In the genomic region with DNA sequence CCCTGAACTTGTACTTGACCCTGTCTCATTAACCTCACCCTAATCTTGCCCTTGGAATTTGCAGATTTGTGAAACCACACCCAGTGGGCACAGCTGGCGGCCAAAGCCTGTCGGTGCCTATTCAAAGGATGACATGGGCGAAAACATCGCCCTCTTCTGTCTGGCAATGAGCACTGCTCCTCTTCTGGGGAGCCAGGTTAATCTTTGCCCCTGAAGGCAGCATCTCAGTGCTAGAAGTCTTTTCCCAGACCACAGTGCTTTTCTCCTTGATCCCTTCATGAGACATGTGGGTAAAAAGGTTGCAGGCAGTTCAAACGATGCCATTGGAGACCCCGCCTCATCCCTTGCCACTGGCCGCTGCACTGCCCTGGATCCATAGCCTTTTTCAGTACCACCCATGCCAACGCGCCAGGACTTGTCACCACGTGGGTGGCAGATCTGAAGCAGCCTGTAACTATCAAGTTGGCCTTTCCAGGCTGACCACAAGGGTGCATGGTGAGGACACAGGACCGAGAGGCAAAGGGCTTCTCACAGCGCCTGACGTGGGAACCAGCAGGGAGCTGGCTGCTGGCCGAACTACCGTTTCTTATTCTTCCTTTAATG, we compare ENCODE assay signal across 8 cellular contexts. TPM values are rescaled to one million over a fixed set of nuclear protein-coding genes. Genes with fewer than 3 reads are reported as not detected.
A peak's percentile ranks its signal among the peaks of the same experiment; 100 is the strongest.
DNase-seq lines count a peak whose midpoint lies in the region; ATAC-seq, FAIRE-seq and TF ChIP-seq lines count a peak whose summit lies in the region.

No MANE protein-coding gene starts in this region.

- H3K36me3 ChIP-seq in kidney (ENCODE audit: control insufficient read depth in 1 of 2, insufficient read depth in 2 of 2, low read length in 2 of 2): no peaks in the 10 kb centered on the region

- no peak overlapping the region for H3K9ac ChIP-seq in kidney (ENCODE audit: low read length in 2 of 2)

- TF ChIP-seq CTCF in WTC11 (IDR thresholded peaks at IDR 0.05) (peak; percentile 51; the same call in 1 of the 2 replicates), kidney (IDR thresholded peaks at IDR 0.05; ENCODE audit: borderline replicate concordance, extremely low read depth, insufficient read depth) (peak; percentile 82)

- peaks cover 10% of the 10 kb centered on the region for H3K4me1 Mint-ChIP-seq in WTC11

- H3K9me3 ChIP-seq in kidney (ENCODE audit: control insufficient read depth in 1 of 2, low read length in 2 of 2): no peaks in the 10 kb centered on the region

- CTCF ChIA-PET in WTC11 (lab: Charles Lee): interaction anchor here (0.6 to 3.8 kb wide), 48 partner anchors 8 to 312 kb away, joined by 3 to 118 read pairs (median 4); partner anchors contain the start of genes ABHD6, FLNB, HTD2 and PXK

- H3K4me3 Mint-ChIP-seq in WTC11: peak overlapping the region; percentile 46

- H3K27me3 Mint-ChIP-seq in WTC11 (ENCODE audit: low read depth): no peaks in the 10 kb centered on the region

- FAIRE-seq in kidney (lab: Jason Lieb, UNC): no peak

- POLR2A ChIA-PET in WTC11 (lab: Charles Lee): interaction anchor here (0.6 to 1.3 kb wide), 2 partner anchors 89 to 241 kb away, joined by 4 read pairs; partner anchors contain the start of genes HTD2 and RPP14

- H3K9me3 Mint-ChIP-seq in WTC11: no peaks in the 10 kb centered on the region

- H3K4me3 ChIP-seq in kidney (ENCODE audit: low read length in 2 of 2): no peak overlapping the region

- H3K4me1 ChIP-seq in kidney (ENCODE audit: control insufficient read depth in 1 of 2, insufficient read depth in 1 of 2, low read depth in 1 of 2, low read length in 2 of 2): peaks cover 0 to 5% of the 10 kb centered on the region in 2 donors

- ATAC-seq in WTC11 (peak; percentile 91), GM21717 (IDR thresholded peaks at IDR 0.05; ENCODE audit: unreplicated experiment) (no peak)

- intact Hi-C loops in kidney (cut with DNase I): no loop called here

- DNase-seq in DMS53 (lab: John Stamatoyannopoulos, UW): peak; percentile 79
- DNase-seq in GOT3 (lab: John Stamatoyannopoulos, UW): peak; percentile 46
- DNase-seq in NCI-H146 (lab: John Stamatoyannopoulos, UW): peak; percentile 80
- peak; percentile 78 for DNase-seq in WTC11 (ENCODE audit: low spot score)
- peak; percentile 42 for DNase-seq in central memory CD4-positive, alpha-beta T cell
- DNase-seq in kidney: peak; percentile 84
- peak; percentile 57 for DNase-seq in stimulated activated CD4-positive, alpha-beta T cell treated with anti-CD3 and anti-CD28 coated beads, Interleukin-1b, Interleukin-23, amount 100 ng/mL, for 48 hours

- H3K27ac ChIP-seq in kidney (ENCODE audit: low read depth in 2 of 2, low read length in 2 of 2): peak overlapping the region in 1 of 2 donors; percentile 20

- no peaks in the 10 kb centered on the region for H3K36me3 Mint-ChIP-seq in WTC11

- H3K27ac Mint-ChIP-seq in WTC11: peak overlapping the region; percentile 71; the same call in 1 of the 2 replicates

TF ChIP-seq in WTC11, 78 proteins besides CTCF, POLR2A, EP300 and RAD21:
- TF ChIP-seq GABPB1 (CRISPR knock-in tag; IDR thresholded peaks at IDR 0.05) (peak; percentile 29; the same call in 1 of the 2 replicates), TEAD1 (CRISPR knock-in tag; IDR thresholded peaks at IDR 0.05) (peak; percentile 60; the same call in 1 of the 2 replicates), FOXJ3 (CRISPR knock-in tag; IDR thresholded peaks at IDR 0.05; ENCODE audit: borderline replicate concordance) (no peak), NFATC4 (CRISPR knock-in tag; IDR thresholded peaks at IDR 0.05) (no peak), USF1 (CRISPR knock-in tag; IDR thresholded peaks at IDR 0.05) (peak; percentile 67)
- TF ChIP-seq, protein P1, sequence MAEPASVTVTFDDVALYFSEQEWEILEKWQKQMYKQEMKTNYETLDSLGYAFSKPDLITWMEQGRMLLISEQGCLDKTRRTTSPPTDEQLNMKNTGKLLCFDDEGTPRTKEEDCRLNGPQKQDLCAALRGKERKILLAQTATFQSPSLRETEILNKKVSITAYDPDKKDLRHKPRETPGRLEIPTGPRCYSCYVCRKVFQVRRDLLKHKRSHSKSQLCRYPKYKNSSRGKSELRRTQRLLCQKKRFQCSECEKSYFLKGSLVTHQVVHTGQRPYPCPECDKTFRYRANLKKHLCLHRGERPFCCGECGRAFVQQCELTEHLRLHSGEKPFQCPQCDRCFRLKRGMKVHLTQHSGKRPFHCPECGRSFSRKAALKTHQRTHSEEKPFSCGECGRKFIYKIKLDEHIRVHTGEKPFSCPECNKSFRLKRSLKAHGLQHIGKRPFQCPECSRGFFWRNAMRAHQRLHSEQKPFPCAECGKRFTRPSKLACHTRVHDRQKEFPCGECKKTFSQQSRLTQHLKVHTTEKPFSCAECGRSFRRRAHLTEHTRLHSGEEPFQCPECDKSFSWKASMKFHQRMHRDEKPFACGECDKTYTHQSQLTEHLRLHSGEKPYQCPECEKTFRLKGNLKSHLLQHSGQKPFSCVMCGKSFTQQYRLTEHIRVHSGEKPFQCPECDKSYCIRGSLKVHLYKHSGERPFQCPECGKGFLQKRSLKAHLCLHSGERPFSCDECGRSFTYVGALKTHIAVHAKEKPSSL (CRISPR knock-in tag; conservative IDR thresholded peaks at IDR 0.05): no peak
- TF ChIP-seq, protein P2, sequence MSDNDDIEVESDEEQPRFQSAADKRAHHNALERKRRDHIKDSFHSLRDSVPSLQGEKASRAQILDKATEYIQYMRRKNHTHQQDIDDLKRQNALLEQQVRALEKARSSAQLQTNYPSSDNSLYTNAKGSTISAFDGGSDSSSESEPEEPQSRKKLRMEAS (CRISPR knock-in tag; IDR thresholded peaks at IDR 0.05): peak; percentile 77
- TF ChIP-seq, protein P3, sequence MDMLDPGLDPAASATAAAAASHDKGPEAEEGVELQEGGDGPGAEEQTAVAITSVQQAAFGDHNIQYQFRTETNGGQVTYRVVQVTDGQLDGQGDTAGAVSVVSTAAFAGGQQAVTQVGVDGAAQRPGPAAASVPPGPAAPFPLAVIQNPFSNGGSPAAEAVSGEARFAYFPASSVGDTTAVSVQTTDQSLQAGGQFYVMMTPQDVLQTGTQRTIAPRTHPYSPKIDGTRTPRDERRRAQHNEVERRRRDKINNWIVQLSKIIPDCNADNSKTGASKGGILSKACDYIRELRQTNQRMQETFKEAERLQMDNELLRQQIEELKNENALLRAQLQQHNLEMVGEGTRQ (CRISPR knock-in tag; IDR thresholded peaks at IDR 0.05): peak; percentile 53; the same call in 1 of the 2 replicates

RNA-seq across cellular contexts. Expression of gene DNASE1L3, which starts 6.5 kb away (rescaled TPM):
- total RNA-seq in WTC11 (2021) (not detected in 3 replicates), kidney (24.9 TPM)
- polyA plus RNA-seq in kidney (ENCODE audit: insufficient read depth, low read depth, low replicate concordance): 27.5 TPM

RNA-seq across cellular contexts. Expression of gene ABHD6, which starts 20.3 kb away (rescaled TPM):
- total RNA-seq in WTC11 (2021) (5.4 to 6.5 TPM (median 6.3 TPM) in 3 replicates), kidney (10.2 TPM)
- polyA plus RNA-seq in kidney (ENCODE audit: insufficient read depth, low read depth, low replicate concordance): 21.4 TPM

Comparison
In these comparisons a context has a peak if more than half of its experiments do, and no peak if none do; other contexts are left out.
1. RNA of gene DNASE1L3, which starts 6.5 kb away (total RNA-seq): 24.9 TPM in kidney (single experiment); not detected in WTC11; every median in the first group is over 10 times any median in the second.
2. Peak in every context shown above with its lines, with median percentiles within 50 percentile points of each other: DNase-seq.